17 cellular contexts compared by ENCODE assay signal in the genomic region with DNA sequence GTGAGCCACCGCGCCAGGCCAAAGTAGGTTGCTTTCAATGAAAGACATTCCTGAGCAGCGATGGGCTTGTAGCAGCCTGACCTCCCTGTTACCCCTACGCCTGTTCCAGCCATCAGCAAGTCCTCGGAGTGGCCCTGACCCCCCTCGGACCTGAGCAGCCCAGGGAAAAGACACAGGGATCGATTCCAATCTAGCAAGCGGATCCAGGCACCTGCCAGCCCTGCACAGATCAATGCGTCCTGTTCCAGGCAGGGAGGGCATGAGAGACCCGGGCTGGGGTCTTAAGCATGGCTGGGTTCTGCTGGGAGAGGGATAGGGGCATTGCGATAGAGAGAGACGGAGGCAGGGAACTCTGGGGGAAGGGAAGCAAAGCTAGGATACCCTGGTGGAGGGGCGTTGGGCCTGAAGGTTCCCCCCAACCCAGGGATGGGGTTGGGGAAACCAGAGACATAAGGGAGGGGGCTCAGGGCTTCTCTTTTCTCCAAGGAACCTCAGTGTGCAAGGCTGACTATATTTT. TPM values are rescaled to one million over a fixed set of nuclear protein-coding genes. Genes with fewer than 3 reads are reported as not detected.
A peak's percentile ranks its signal among the peaks of the same experiment; 100 is the strongest.
DNase-seq lines count a peak whose midpoint lies in the region; ATAC-seq and TF ChIP-seq lines count a peak whose summit lies in the region.
"Had no signal": no experiment of that assay in that cellular context is flagged by ENCODE, and none has a peak within 500 bp of the region (broad histone marks: within the 10 kb centered on the region; RNA-seq: fewer than 3 reads in every experiment).

No MANE protein-coding gene starts in this region.

- ATAC-seq in HCT116: no peak
- no peak for ATAC-seq in PC-3

- BruUV-seq in HCT116 (replicated peaks; lab: Mats Ljungman, UMichigan): no TSS peak
- no TSS peak for BruUV-seq in PC-3 (replicated peaks; lab: Mats Ljungman, UMichigan)

- H3K9ac ChIP-seq in HCT116 (ENCODE audit: low read length) (0 out of 2 replicates have a peak overlapping the region, but pooled peaks have one; percentile 11), PC-3 (ENCODE audit: low read length) (no peak overlapping the region), endodermal cell (ENCODE audit: extremely low read depth, low read length, poor library complexity, severe bottlenecking) (no peak overlapping the region)
- H3K9ac ChIP-seq: GM23248 had no signal

- H3K9me2 ChIP-seq in HCT116 (ENCODE audit: insufficient read depth) (no peaks in the 10 kb centered on the region), PC-3 (replicated peaks; ENCODE audit: low read length) (no peaks in the 10 kb centered on the region)

- H3K4me1 ChIP-seq in HCT116 (ENCODE audit: control insufficient read depth in 1 of 2, insufficient read depth in 2 of 2, low read length in 2 of 2) (peaks cover 24 to 39% of the 10 kb centered on the region in 2 experiments), PC-3 (ENCODE audit: insufficient read depth, low read length) (peaks cover 31% of the 10 kb centered on the region), endodermal cell (ENCODE audit: control insufficient read depth, insufficient read depth, low read length) (peaks cover 4% of the 10 kb centered on the region)
- H3K4me1 ChIP-seq: testis had no signal

- H3K27ac ChIP-seq in HCT116 (ENCODE audit: low read depth, low read length) (no peak overlapping the region), PC-3 (ENCODE audit: low read length) (no peak overlapping the region), endodermal cell (ENCODE audit: low read depth, low read length) (no peak overlapping the region), temporal lobe (ENCODE audit: low read depth, low read length) (peak overlapping the region; percentile 12)
- H3K27ac ChIP-seq: epithelial cell of prostate, GM23248, right atrium auricular region, testis had no signal

- no peak overlapping the region for H3K4me3 Mint-ChIP-seq in endodermal cell
- H3K4me3 Mint-ChIP-seq: activated CD4-positive, alpha-beta memory T cell treated with anti-CD3 and anti-CD28 coated beads, Interleukin-2, amount 10 ng/mL, durations not matched to agents 7 days and 5 days; activated naive CD8-positive, alpha-beta T cell treated with anti-CD3 and anti-CD28 coated beads, Interleukin-2, amount 10 ng/mL, durations not matched to agents 7 days and 5 days; stimulated activated naive B cell treated with anti-CD40 and anti-IgM and Interleukin-4, amounts not matched to agents 10 μg/mL and 1 μg/mL and 100 μg/mL, for 72 hours had no signal

- DNase-seq in HCT116 (ENCODE audit: low read depth, low spot score): no peak
- DNase-seq in PC-3: no peak
- DNase-seq in endodermal cell: peak; percentile 65
- DNase-seq in NCI-H146 (lab: John Stamatoyannopoulos, UW): no peak
- no peak for DNase-seq in foreskin fibroblast
- DNase-seq in islet precursor cell: no peak
- DNase-seq: NCI-H1417 treated with DMSO at 0.1 percent for 48 hours, NCI-H2107, SIG-M5 had no signal

- TF ChIP-seq CTCF in HCT116 (IDR thresholded peaks at IDR 0.05 in 2 of 3, conservative IDR thresholded peaks at IDR 0.05 in 1 of 3; ENCODE audit: borderline replicate concordance in 1 of 3, insufficient read depth in 1 of 3, low read depth in 2 of 3, low read length in 2 of 3): no peak
- TF ChIP-seq CTCF in PC-3 (conservative IDR thresholded peaks at IDR 0.05; ENCODE audit: low read depth, low read length): no peak
- TF ChIP-seq CTCF in endodermal cell (conservative IDR thresholded peaks at IDR 0.05): no peak
- no peak for TF ChIP-seq CTCF in foreskin fibroblast (IDR thresholded peaks at IDR 0.05; ENCODE audit: low read depth, low read length)

- WGBS in endodermal cell (ENCODE audit: insufficient coverage in 1 of 2, insufficient read length in 1 of 2), 2 experiments: 85 to 88% methylated on average over 12 to 13 of the region's 13 CpGs

- intact Hi-C loops in HCT116 (cut with micrococcal nuclease): loop anchor here (1.0 to 10.0 kb wide), 3 partner anchors 26 to 92 kb away; no protein-coding TSS in a partner anchor
- intact Hi-C loops in PC-3 (cut with micrococcal nuclease): loop anchor here (1.0 kb wide), 1 partner anchor 26 kb away; no protein-coding TSS in a partner anchor

- H3K4me2 ChIP-seq in HCT116 (ENCODE audit: low read length) (peak overlapping the region; percentile 65), PC-3 (ENCODE audit: low read length) (peak overlapping the region; percentile 73)

- CTCF ChIA-PET in HCT116 (lab: Charles Lee): interaction anchor here (0.6 to 6.4 kb wide), 12 partner anchors 9 to 229 kb away, joined by 3 to 100 read pairs (median 4); no protein-coding TSS in a partner anchor
- CTCF ChIA-PET in PC-3 (lab: Charles Lee): interaction anchor here (1.0 to 3.9 kb wide), 2 partner anchors 26 to 79 kb away, joined by 3 to 36 read pairs; no protein-coding TSS in a partner anchor

- TF ChIP-seq POLR2A in HCT116 (IDR thresholded peaks at IDR 0.05; ENCODE audit: borderline replicate concordance, extremely low read depth, insufficient read depth, insufficient read length): no peak

- no peaks in the 10 kb centered on the region for H4K20me1 ChIP-seq in HCT116 (ENCODE audit: insufficient read depth)
- no peaks in the 10 kb centered on the region for H4K20me1 ChIP-seq in PC-3 (ENCODE audit: low read length)

- H3K27ac Mint-ChIP-seq in endodermal cell: no peak overlapping the region
- H3K27ac Mint-ChIP-seq: activated CD4-positive, alpha-beta memory T cell treated with anti-CD3 and anti-CD28 coated beads, Interleukin-2, amount 10 ng/mL, durations not matched to agents 7 days and 5 days; stimulated activated naive B cell treated with anti-CD40 and anti-IgM and Interleukin-4, amounts not matched to agents 10 μg/mL and 1 μg/mL and 100 μg/mL, for 72 hours had no signal

- no peaks in the 10 kb centered on the region for H3K36me3 Mint-ChIP-seq in endodermal cell (ENCODE audit: low read depth)
- H3K36me3 Mint-ChIP-seq: activated naive CD8-positive, alpha-beta T cell treated with anti-CD3 and anti-CD28 coated beads, Interleukin-2, amount 10 ng/mL, durations not matched to agents 7 days and 5 days; stimulated activated naive B cell treated with anti-CD40 and anti-IgM and Interleukin-4, amounts not matched to agents 10 μg/mL and 1 μg/mL and 100 μg/mL, for 72 hours had no signal

- H3K79me2 ChIP-seq in HCT116 (ENCODE audit: insufficient read depth, low read length) (no peaks in the 10 kb centered on the region), PC-3 (ENCODE audit: low read length) (no peaks in the 10 kb centered on the region)

- no peak overlapping the region for H2AFZ ChIP-seq in HCT116 (ENCODE audit: low read depth, low read length, poor library complexity, severe bottlenecking)
- H2AFZ ChIP-seq in PC-3 (ENCODE audit: low read length): no peak overlapping the region
- H2AFZ ChIP-seq: GM23248 had no signal

- H3K4me3 ChIP-seq in HCT116 (replicated peaks in 1 of 2; ENCODE audit: low read depth in 1 of 2, low read length in 2 of 2) (no peak overlapping the region), PC-3 (ENCODE audit: low read length) (no peak overlapping the region), endodermal cell (ENCODE audit: low read length) (no peak overlapping the region), foreskin fibroblast (ENCODE audit: low read depth in 1 of 2, low read length in 2 of 2) (no peak overlapping the region)
- H3K4me3 ChIP-seq: GM23248, right atrium auricular region, testis had no signal

- no peaks in the 10 kb centered on the region for H3K36me3 ChIP-seq in HCT116 (ENCODE audit: control insufficient read depth in 1 of 2, insufficient read depth in 2 of 2, low read length in 2 of 2)
- H3K36me3 ChIP-seq in PC-3 (ENCODE audit: low read depth, low read length): no peaks in the 10 kb centered on the region
- H3K36me3 ChIP-seq in endodermal cell (ENCODE audit: control insufficient read depth, insufficient read depth, low read length): no peaks in the 10 kb centered on the region
- H3K36me3 ChIP-seq: right atrium auricular region had no signal

- H3K27me3 Mint-ChIP-seq in endodermal cell (ENCODE audit: insufficient read depth): peaks cover 51% of the 10 kb centered on the region

- H3K4me1 Mint-ChIP-seq in endodermal cell: peaks cover 6% of the 10 kb centered on the region

- H3K9me3 ChIP-seq in HCT116 (ENCODE audit: control insufficient read depth in 1 of 2, insufficient read depth in 1 of 2, low read depth in 1 of 2, low read length in 2 of 2) (no peaks in the 10 kb centered on the region), PC-3 (ENCODE audit: low read length) (no peaks in the 10 kb centered on the region), endodermal cell (ENCODE audit: control insufficient read depth, low read length) (no peaks in the 10 kb centered on the region)
- H3K9me3 ChIP-seq: right atrium auricular region, testis had no signal

- POLR2A ChIA-PET in HCT116 (lab: Charles Lee) (interaction anchor here (0.7 to 1.0 kb wide), 2 partner anchors 26 to 830 kb away, joined by 4 to 5 read pairs; no protein-coding TSS in a partner anchor), PC-3 (lab: Charles Lee; ENCODE audit: unreplicated experiment) (interaction anchor here (0.6 kb wide), 1 partner anchor 91 kb away, joined by 4 read pairs; no protein-coding TSS in a partner anchor)

- H3F3A ChIP-seq in PC-3 (ENCODE audit: low read length, unreplicated experiment): no peaks in the 10 kb centered on the region

- no peak for TF ChIP-seq RAD21 in HCT116 (IDR thresholded peaks at IDR 0.05; ENCODE audit: low read depth)

- RAD21 ChIA-PET in HCT116 (lab: Charles Lee; ENCODE audit: low non-redundant PET in 1 of 2, low total read pairs in 2 of 2, uncharacterized antibody in 2 of 2, unreplicated experiment in 2 of 2): interaction anchor here (0.8 to 5.2 kb wide), 3 partner anchors 25 to 84 kb away, joined by 4 to 21 read pairs (median 7); no protein-coding TSS in a partner anchor

- no peaks in the 10 kb centered on the region for H3K9me3 Mint-ChIP-seq in endodermal cell
- H3K9me3 Mint-ChIP-seq: activated CD4-positive, alpha-beta memory T cell treated with anti-CD3 and anti-CD28 coated beads, Interleukin-2, amount 10 ng/mL, durations not matched to agents 7 days and 5 days; activated naive CD8-positive, alpha-beta T cell treated with anti-CD3 and anti-CD28 coated beads, Interleukin-2, amount 10 ng/mL, durations not matched to agents 7 days and 5 days; stimulated activated naive B cell treated with anti-CD40 and anti-IgM and Interleukin-4, amounts not matched to agents 10 μg/mL and 1 μg/mL and 100 μg/mL, for 72 hours had no signal

- no peaks in the 10 kb centered on the region for H3K27me3 ChIP-seq in HCT116 (ENCODE audit: insufficient read depth, low read length)
- H3K27me3 ChIP-seq in PC-3 (ENCODE audit: low read length): no peaks in the 10 kb centered on the region
- peaks cover 23% of the 10 kb centered on the region for H3K27me3 ChIP-seq in endodermal cell (ENCODE audit: control insufficient read depth, insufficient read depth, low read length, poor library complexity, severe bottlenecking)
- H3K27me3 ChIP-seq: testis had no signal

TF ChIP-seq in HCT116, 20 proteins besides CTCF, POLR2A, EP300 and RAD21 (continues in another document):
- TF ChIP-seq CEBPB (IDR thresholded peaks at IDR 0.05; ENCODE audit: low read depth): no peak

RNA-seq across cellular contexts. Expression of gene SRCIN1, which starts 21.9 kb away (rescaled TPM):
- total RNA-seq in HCT116 (2021; ENCODE audit: unreplicated experiment) (10.5 TPM), PC-3 (2014; rRNA removed) (1.8 and 2.6 TPM in 2 replicates), endodermal cell (1 to 10 TPM; 2.8 to 5.9 TPM), temporal lobe (29.0 TPM)
- polyA plus RNA-seq in HCT116 (2012): 5.3 and 6.6 TPM in 2 replicates
- polyA plus RNA-seq in endodermal cell (2013, experiment 1 of 2): 13.0 TPM
- 12.7 TPM for polyA plus RNA-seq in endodermal cell (2013, experiment 2 of 2)
- total RNA-seq: GM23248 had no signal
- polyA plus RNA-seq: GM23248 had no signal
